In genomic region chr19:40807147-40808020, GRCh38 we compare ENCODE assay signal across 8 cellular contexts.
DNase-seq lines count a peak whose midpoint lies in the region; ATAC-seq and TF ChIP-seq lines count a peak whose summit lies in the region.

No MANE protein-coding gene starts in this region.

- H4K20me1 ChIP-seq in DOHH2 (ENCODE audit: control insufficient read depth, insufficient read depth, low read depth, low read length): peaks cover 40% of the 10 kb centered on the region; the same call in 1 of the 2 replicates
- H4K20me1 ChIP-seq in Loucy (ENCODE audit: insufficient read depth, low read length, poor library complexity, severe bottlenecking): peaks cover 60% of the 10 kb centered on the region

- H3K27ac ChIP-seq in DOHH2 (ENCODE audit: low read depth, low read length) (no peak overlapping the region), coronary artery (peak overlapping the region; percentile 53 to 87), neutrophil (peak overlapping the region; percentile 96)

- TF ChIP-seq CTCF in DOHH2 (IDR thresholded peaks at IDR 0.05; ENCODE audit: low read depth, low read length, poor library complexity, severe bottlenecking) (peak; percentile 60), Loucy (conservative IDR thresholded peaks at IDR 0.05; ENCODE audit: low read length) (peak; percentile 43), coronary artery (IDR thresholded peaks at IDR 0.05) (peak; percentile 24), neutrophil (IDR thresholded peaks at IDR 0.05) (peak; percentile 22)

- no peak overlapping the region for H2AFZ ChIP-seq in Loucy (ENCODE audit: low read length)

- H3K9me2 ChIP-seq in DOHH2 (replicated peaks; ENCODE audit: control insufficient read depth, low read length) (no peaks in the 10 kb centered on the region), Loucy (replicated peaks; ENCODE audit: low read depth, low read length) (no peaks in the 10 kb centered on the region)

- H3K79me2 ChIP-seq in DOHH2 (ENCODE audit: control insufficient read depth, low read length) (peaks cover 58% of the 10 kb centered on the region), Loucy (ENCODE audit: insufficient read depth, low read length) (peaks cover 63% of the 10 kb centered on the region)

- H3K4me1 ChIP-seq in DOHH2 (ENCODE audit: control insufficient read depth, low read length): peaks cover 64% of the 10 kb centered on the region
- H3K4me1 ChIP-seq in Loucy (ENCODE audit: insufficient read depth, low read length, poor library complexity, severe bottlenecking): peaks cover 41% of the 10 kb centered on the region
- peaks cover 74 to 76% of the 10 kb centered on the region in 2 experiments for H3K4me1 ChIP-seq in neutrophil (ENCODE audit: control insufficient read depth in 1 of 2, insufficient read depth in 1 of 2, low read depth in 1 of 2, low read length in 1 of 2)

- H3F3A ChIP-seq in DOHH2 (ENCODE audit: control insufficient read depth, insufficient read depth) (peaks cover 9% of the 10 kb centered on the region), Loucy (ENCODE audit: low read depth) (no peaks in the 10 kb centered on the region)

- H3K9me3 ChIP-seq in DOHH2 (ENCODE audit: control insufficient read depth, insufficient read depth, low read length): no peaks in the 10 kb centered on the region
- H3K9me3 ChIP-seq in Loucy (ENCODE audit: insufficient read depth, low read depth, low read length): no peaks in the 10 kb centered on the region
- H3K9me3 ChIP-seq in neutrophil: no peaks in the 10 kb centered on the region

- H3K4me2 ChIP-seq in DOHH2 (ENCODE audit: low read length): peak overlapping the region; percentile 84
- H3K4me2 ChIP-seq in Loucy (ENCODE audit: low read depth, low read length, poor library complexity, severe bottlenecking): peak overlapping the region; percentile 87

- DNase-seq in coronary artery (ENCODE audit: low spot score): no peak
- no peak for DNase-seq in SKM-1 treated with dmso at 0.1 percent for 144 hours (lab: John Stamatoyannopoulos, UW; ENCODE audit: unreplicated experiment)
- DNase-seq in NCI-H510A (lab: John Stamatoyannopoulos, UW): no peak
- DNase-seq in activated gamma-delta T cell (lab: John Stamatoyannopoulos, UW): no peak

- H3K9ac ChIP-seq in Loucy (ENCODE audit: low read depth, low read length, poor library complexity, severe bottlenecking): no peak overlapping the region

- no peak for ATAC-seq in HG02981 (IDR thresholded peaks at IDR 0.05; ENCODE audit: unreplicated experiment)

- peak overlapping the region; percentile 51; the same call in 1 of the 2 replicates for H3K4me3 ChIP-seq in DOHH2 (ENCODE audit: low read length)
- peak overlapping the region; percentile 21 for H3K4me3 ChIP-seq in Loucy (ENCODE audit: low read length, poor library complexity, severe bottlenecking)
- peak overlapping the region; percentile 60 for H3K4me3 ChIP-seq in coronary artery
- no peak overlapping the region for H3K4me3 ChIP-seq in neutrophil (ENCODE audit: low read depth in 1 of 2, low read length in 1 of 2)

- peaks cover 72% of the 10 kb centered on the region for H3K36me3 ChIP-seq in DOHH2 (ENCODE audit: control insufficient read depth, low read length)
- H3K36me3 ChIP-seq in Loucy (ENCODE audit: insufficient read depth, low read length): peaks cover 18% of the 10 kb centered on the region; the same call in 1 of the 2 replicates
- peaks cover 71% of the 10 kb centered on the region for H3K36me3 ChIP-seq in neutrophil

- H3K27me3 ChIP-seq in DOHH2 (ENCODE audit: control insufficient read depth, low read length): peaks cover 12% of the 10 kb centered on the region
- no peaks in the 10 kb centered on the region for H3K27me3 ChIP-seq in Loucy (ENCODE audit: insufficient read depth, low read length, poor library complexity, severe bottlenecking)
- H3K27me3 ChIP-seq in neutrophil: peaks cover 10% of the 10 kb centered on the region

Comparison
In these comparisons a context has a peak if more than half of its experiments do, and no peak if none do; other contexts are left out.
1. H3K4me3 ChIP-seq: peak in DOHH2 (single experiment), Loucy (single experiment) and coronary artery (single experiment); none in neutrophil (0 of 2).
2. Peak in every context shown above with its lines, with median percentiles within 50 percentile points of each other: CTCF ChIP-seq.